ENCODE assay signal across 12 cellular contexts in the genomic region with DNA sequence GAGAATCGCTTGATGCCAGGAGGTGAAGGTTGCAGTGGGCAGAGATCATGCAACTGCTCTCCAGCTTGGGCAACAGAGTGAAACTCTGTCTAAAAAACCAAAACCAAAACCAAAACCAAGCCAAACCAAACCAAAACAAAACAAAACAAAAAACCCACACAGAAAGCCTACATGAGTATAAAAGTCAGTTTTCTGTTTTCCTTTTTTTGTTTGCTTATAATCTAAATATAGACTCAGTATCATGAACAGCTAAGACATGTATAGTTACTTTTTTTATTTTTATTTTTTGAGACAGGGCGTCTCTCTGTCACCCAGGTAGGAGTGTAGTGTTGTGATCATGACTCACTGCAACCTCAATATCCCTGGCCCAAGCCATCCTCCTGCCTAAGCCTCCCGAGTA. TPM values are rescaled to one million over a fixed set of nuclear protein-coding genes. Genes with fewer than 3 reads are reported as not detected.
DNase-seq lines count a peak whose midpoint lies in the region; ATAC-seq and TF ChIP-seq lines count a peak whose summit lies in the region.
"Had no signal": no experiment of that assay in that cellular context is flagged by ENCODE, and none has a peak within 500 bp of the region (broad histone marks: within the 10 kb centered on the region; RNA-seq: fewer than 3 reads in every experiment).

No MANE protein-coding gene starts in this region.

- no peak overlapping the region for H4K8ac ChIP-seq in trophoblast cell (ENCODE audit: low read depth, low read length)

- H2AK5ac ChIP-seq in trophoblast cell (ENCODE audit: low read length) = no peak overlapping the region

- peak overlapping the region; percentile 49 for H3K27ac Mint-ChIP-seq in activated CD8-positive, alpha-beta memory T cell treated with anti-CD3 and anti-CD28 coated beads, Interleukin-2, amount 10 ng/mL, durations not matched to agents 7 days and 5 days
- H3K27ac Mint-ChIP-seq in natural killer cell treated with Interleukin-12 subunit alpha and Interleukin-12 subunit beta and Interleukin-15 and Interleukin-18, amount 100 ng/mL, for 72 hours = peak overlapping the region; percentile 60 to 72
- H3K27ac Mint-ChIP-seq in CD4-positive, alpha-beta T cell = no peak overlapping the region

- CTCF ChIA-PET in activated CD8-positive, alpha-beta memory T cell treated with anti-CD3 and anti-CD28 coated beads, Interleukin-2, amount 10 ng/mL, durations not matched to agents 7 days and 5 days (lab: Charles Lee) = interaction anchor here (1.1 to 2.7 kb wide), 5 partner anchors 9 to 193 kb away, joined by 3 to 9 read pairs (median 3); no protein-coding TSS in a partner anchor
- CTCF ChIA-PET in CD4-positive, alpha-beta T cell (lab: Charles Lee) = interaction anchor here (1.4 kb wide), 1 partner anchor 15 kb away, joined by 4 read pairs; no protein-coding TSS in a partner anchor
- CTCF ChIA-PET in OCI-LY7 (lab: Charles Lee; ENCODE audit: unreplicated experiment) = no interaction called here

- no peak overlapping the region for H3K23ac ChIP-seq in trophoblast cell (ENCODE audit: low read length)

- WGBS in trophoblast cell (ENCODE audit: extremely low coverage, insufficient coverage, insufficient read length) = no CpG with 5 or more reads among the region's 3 CpGs

- no peaks in the 10 kb centered on the region for H3K79me2 ChIP-seq in trophoblast cell (ENCODE audit: control insufficient read depth, insufficient read depth, low read length, poor library complexity)
- no peaks in the 10 kb centered on the region for H3K79me2 ChIP-seq in OCI-LY7 (ENCODE audit: insufficient read depth, low read depth, low read length)

- H2BK120ac ChIP-seq in trophoblast cell (ENCODE audit: insufficient read depth, low read length, poor library complexity) = no peak overlapping the region

- H3K14ac ChIP-seq in trophoblast cell (ENCODE audit: low read length) = no peak overlapping the region

- BruUV-seq in OCI-LY7 (replicated peaks; lab: Mats Ljungman, UMichigan) = no TSS peak

- H3K79me1 ChIP-seq in trophoblast cell (ENCODE audit: low read length) = no peaks in the 10 kb centered on the region

- H2BK5ac ChIP-seq in trophoblast cell (ENCODE audit: low read depth, low read length, poor library complexity) = no peak overlapping the region

- peaks cover 4% of the 10 kb centered on the region for H3K36me3 Mint-ChIP-seq in activated CD8-positive, alpha-beta memory T cell treated with anti-CD3 and anti-CD28 coated beads, Interleukin-2, amount 10 ng/mL, durations not matched to agents 7 days and 5 days
- H3K36me3 Mint-ChIP-seq in natural killer cell treated with Interleukin-12 subunit alpha and Interleukin-12 subunit beta and Interleukin-15 and Interleukin-18, amount 100 ng/mL, for 72 hours = no peaks in the 10 kb centered on the region
- no peaks in the 10 kb centered on the region for H3K36me3 Mint-ChIP-seq in CD4-positive, alpha-beta T cell (ENCODE audit: low read depth)

- H3K4me3 ChIP-seq in trophoblast cell (ENCODE audit: low read depth, low read length) = no peak overlapping the region
- no peak overlapping the region for H3K4me3 ChIP-seq in OCI-LY7 (ENCODE audit: low read depth, low read length, poor library complexity, severe bottlenecking)
- H3K4me3 ChIP-seq: K562 had no signal

- H4K20me1 ChIP-seq in OCI-LY7 (ENCODE audit: insufficient read depth, low read length) = no peaks in the 10 kb centered on the region

- intact Hi-C loops in CD4-positive, alpha-beta T cell (cut with DNase I, micrococcal nuclease) = no loop called here
- intact Hi-C loops in OCI-LY7 (cut with micrococcal nuclease; ENCODE audit: unreplicated experiment) = no loop called here

- H2AFZ ChIP-seq in trophoblast cell (ENCODE audit: insufficient read depth, low read length, poor library complexity) (no peak overlapping the region), OCI-LY7 (ENCODE audit: low read length) (no peak overlapping the region)

- TF ChIP-seq CTCF in CD4-positive, alpha-beta T cell (IDR thresholded peaks at IDR 0.05) = no peak
- TF ChIP-seq CTCF in OCI-LY7 (conservative IDR thresholded peaks at IDR 0.05; ENCODE audit: low read length) = no peak

- H3K9ac ChIP-seq in trophoblast cell (ENCODE audit: low read length) = no peak overlapping the region

- H3K4me2 ChIP-seq in trophoblast cell (ENCODE audit: low read length) (no peak overlapping the region), OCI-LY7 (ENCODE audit: low read length) (no peak overlapping the region)

- no peak overlapping the region for H4K12ac ChIP-seq in trophoblast cell (ENCODE audit: low read depth, low read length)

- H3K27ac ChIP-seq in trophoblast cell (ENCODE audit: low read depth, low read length) (no peak overlapping the region), OCI-LY7 (ENCODE audit: low read depth, low read length, poor library complexity, severe bottlenecking) (no peak overlapping the region)
- H3K27ac ChIP-seq in CD4-positive, alpha-beta T cell (ENCODE audit: low read depth, low read length) = no peak overlapping the region
- H3K27ac ChIP-seq: RWPE1 had no signal

- no peak overlapping the region for H2BK12ac ChIP-seq in trophoblast cell (ENCODE audit: low read length)

- H3K9me2 ChIP-seq in OCI-LY7 (ENCODE audit: insufficient read depth, low read length) = no peaks in the 10 kb centered on the region

- ATAC-seq in activated CD8-positive, alpha-beta memory T cell treated with anti-CD3 and anti-CD28 coated beads, Interleukin-2, amount 10 ng/mL, durations not matched to agents 7 days and 5 days = peak; percentile 68
- ATAC-seq in GM21717 (IDR thresholded peaks at IDR 0.05; ENCODE audit: unreplicated experiment) (peak; percentile 70), HG03442 (IDR thresholded peaks at IDR 0.05; ENCODE audit: unreplicated experiment) (peak; percentile 71)
- ATAC-seq in natural killer cell treated with Interleukin-12 subunit alpha and Interleukin-12 subunit beta and Interleukin-15 and Interleukin-18, amount 100 ng/mL, for 72 hours = peak; percentile 59 to 79
- ATAC-seq in CD4-positive, alpha-beta T cell (ENCODE audit: poor library complexity) = no peak

- no peaks in the 10 kb centered on the region for H3K27me3 ChIP-seq in trophoblast cell (ENCODE audit: insufficient read depth, low read length)
- no peaks in the 10 kb centered on the region for H3K27me3 ChIP-seq in CD4-positive, alpha-beta T cell (ENCODE audit: control insufficient read depth, insufficient read depth, low read length)

- H4K91ac ChIP-seq in trophoblast cell (ENCODE audit: low read depth, low read length) = no peak overlapping the region

- POLR2A ChIA-PET in CD4-positive, alpha-beta T cell (lab: Charles Lee) = interaction anchor here (0.7 to 0.9 kb wide), 2 partner anchors 12 to 33 kb away, joined by 3 read pairs; no protein-coding TSS in a partner anchor
- POLR2A ChIA-PET in OCI-LY7 (lab: Charles Lee) = interaction anchor here (0.9 to 1.4 kb wide), 2 partner anchors 8 to 11 kb away, joined by 5 to 6 read pairs; no protein-coding TSS in a partner anchor

- H3K9me3 ChIP-seq in trophoblast cell (ENCODE audit: insufficient read depth, low read depth, low read length) (no peaks in the 10 kb centered on the region), OCI-LY7 (ENCODE audit: low read length) (no peaks in the 10 kb centered on the region; the same call in 1 of the 2 replicates)
- no peaks in the 10 kb centered on the region for H3K9me3 ChIP-seq in CD4-positive, alpha-beta T cell (ENCODE audit: control insufficient read depth, low read length)

- H3K4ac ChIP-seq in trophoblast cell (ENCODE audit: low read depth, low read length) = no peak overlapping the region

- no peaks in the 10 kb centered on the region for H3K9me3 Mint-ChIP-seq in activated CD8-positive, alpha-beta memory T cell treated with anti-CD3 and anti-CD28 coated beads, Interleukin-2, amount 10 ng/mL, durations not matched to agents 7 days and 5 days (ENCODE audit: low read depth)
- no peaks in the 10 kb centered on the region for H3K9me3 Mint-ChIP-seq in natural killer cell treated with Interleukin-12 subunit alpha and Interleukin-12 subunit beta and Interleukin-15 and Interleukin-18, amount 100 ng/mL, for 72 hours
- H3K9me3 Mint-ChIP-seq in CD4-positive, alpha-beta T cell = no peaks in the 10 kb centered on the region

- no peak overlapping the region for H3K18ac ChIP-seq in trophoblast cell (ENCODE audit: low read length)

- no peaks in the 10 kb centered on the region for H3K27me3 Mint-ChIP-seq in activated CD8-positive, alpha-beta memory T cell treated with anti-CD3 and anti-CD28 coated beads, Interleukin-2, amount 10 ng/mL, durations not matched to agents 7 days and 5 days
- no peaks in the 10 kb centered on the region for H3K27me3 Mint-ChIP-seq in natural killer cell treated with Interleukin-12 subunit alpha and Interleukin-12 subunit beta and Interleukin-15 and Interleukin-18, amount 100 ng/mL, for 72 hours
- peaks cover 5% of the 10 kb centered on the region for H3K27me3 Mint-ChIP-seq in CD4-positive, alpha-beta T cell

- H3K36me3 ChIP-seq in trophoblast cell (ENCODE audit: control insufficient read depth in 1 of 2, insufficient read depth in 2 of 2, low read length in 2 of 2) = no peaks in the 10 kb centered on the region
- H3K36me3 ChIP-seq in OCI-LY7 (ENCODE audit: insufficient read depth, low read length) = no peaks in the 10 kb centered on the region

- DNase-seq in activated CD8-positive, alpha-beta memory T cell treated with anti-CD3 and anti-CD28 coated beads, Interleukin-2, amount 10 ng/mL, durations not matched to agents 7 days and 5 days = no peak
- no peak for DNase-seq in activated CD8-positive, alpha-beta memory T cell treated with anti-CD3 and anti-CD28 coated beads for 24 hours
- no peak for DNase-seq in natural killer cell treated with Interleukin-12 subunit alpha and Interleukin-12 subunit beta and Interleukin-15 and Interleukin-18, amount 100 ng/mL, for 72 hours (ENCODE audit: low spot score)
- no peak for DNase-seq in trophoblast cell
- DNase-seq in CD4-positive, alpha-beta T cell = no peak
- no peak for DNase-seq in OCI-LY7 (ENCODE audit: low spot score)
- DNase-seq: amygdala, small intestine had no signal

- H3K4me1 ChIP-seq in trophoblast cell (ENCODE audit: control insufficient read depth in 1 of 2, insufficient read depth in 2 of 2, low read length in 2 of 2) (no peaks in the 10 kb centered on the region), OCI-LY7 (ENCODE audit: insufficient read depth, low read length, poor library complexity, severe bottlenecking) (no peaks in the 10 kb centered on the region)

- H3K4me3 Mint-ChIP-seq in activated CD8-positive, alpha-beta memory T cell treated with anti-CD3 and anti-CD28 coated beads, Interleukin-2, amount 10 ng/mL, durations not matched to agents 7 days and 5 days = no peak overlapping the region
- H3K4me3 Mint-ChIP-seq in natural killer cell treated with Interleukin-12 subunit alpha and Interleukin-12 subunit beta and Interleukin-15 and Interleukin-18, amount 100 ng/mL, for 72 hours = peak overlapping the region; percentile 41
- no peak overlapping the region for H3K4me3 Mint-ChIP-seq in CD4-positive, alpha-beta T cell

- H3K4me1 Mint-ChIP-seq in activated CD8-positive, alpha-beta memory T cell treated with anti-CD3 and anti-CD28 coated beads, Interleukin-2, amount 10 ng/mL, durations not matched to agents 7 days and 5 days = peaks cover 27% of the 10 kb centered on the region
- peaks cover 25% of the 10 kb centered on the region in 2 donors for H3K4me1 Mint-ChIP-seq in natural killer cell treated with Interleukin-12 subunit alpha and Interleukin-12 subunit beta and Interleukin-15 and Interleukin-18, amount 100 ng/mL, for 72 hours (ENCODE audit: low read depth in 2 of 2)
- H3K4me1 Mint-ChIP-seq in CD4-positive, alpha-beta T cell (ENCODE audit: low read depth) = peaks cover 9% of the 10 kb centered on the region

RNA-seq across cellular contexts. Expression of a gene that starts 16.8 kb away (rescaled TPM):
- total RNA-seq in activated CD8-positive, alpha-beta memory T cell treated with anti-CD3 and anti-CD28 coated beads, Interleukin-2, amount 10 ng/mL, durations not matched to agents 7 days and 5 days = 100 to 1,000 TPM in 1 of 2 experiments, 10 to 100 TPM in 1; 86.1 to 109 TPM
- 100 to 1,000 TPM; 148 to 190 TPM for total RNA-seq in natural killer cell treated with Interleukin-12 subunit alpha and Interleukin-12 subunit beta and Interleukin-15 and Interleukin-18, amount 100 ng/mL, for 72 hours
- 164 and 166 TPM in 2 replicates for polyA plus RNA-seq in trophoblast cell (2013)
- total RNA-seq in CD4-positive, alpha-beta T cell = 10 to 100 TPM; 88.4 to 94.0 TPM
- 83.9 and 91.3 TPM in 2 replicates for total RNA-seq in OCI-LY7 (2014; rRNA removed; shearing (Covaris generic))
- total RNA-seq in OCI-LY7 (2022) = 281 and 346 TPM in 2 replicates
